ENCODE assay signal across 1 cellular context in the genomic region with DNA sequence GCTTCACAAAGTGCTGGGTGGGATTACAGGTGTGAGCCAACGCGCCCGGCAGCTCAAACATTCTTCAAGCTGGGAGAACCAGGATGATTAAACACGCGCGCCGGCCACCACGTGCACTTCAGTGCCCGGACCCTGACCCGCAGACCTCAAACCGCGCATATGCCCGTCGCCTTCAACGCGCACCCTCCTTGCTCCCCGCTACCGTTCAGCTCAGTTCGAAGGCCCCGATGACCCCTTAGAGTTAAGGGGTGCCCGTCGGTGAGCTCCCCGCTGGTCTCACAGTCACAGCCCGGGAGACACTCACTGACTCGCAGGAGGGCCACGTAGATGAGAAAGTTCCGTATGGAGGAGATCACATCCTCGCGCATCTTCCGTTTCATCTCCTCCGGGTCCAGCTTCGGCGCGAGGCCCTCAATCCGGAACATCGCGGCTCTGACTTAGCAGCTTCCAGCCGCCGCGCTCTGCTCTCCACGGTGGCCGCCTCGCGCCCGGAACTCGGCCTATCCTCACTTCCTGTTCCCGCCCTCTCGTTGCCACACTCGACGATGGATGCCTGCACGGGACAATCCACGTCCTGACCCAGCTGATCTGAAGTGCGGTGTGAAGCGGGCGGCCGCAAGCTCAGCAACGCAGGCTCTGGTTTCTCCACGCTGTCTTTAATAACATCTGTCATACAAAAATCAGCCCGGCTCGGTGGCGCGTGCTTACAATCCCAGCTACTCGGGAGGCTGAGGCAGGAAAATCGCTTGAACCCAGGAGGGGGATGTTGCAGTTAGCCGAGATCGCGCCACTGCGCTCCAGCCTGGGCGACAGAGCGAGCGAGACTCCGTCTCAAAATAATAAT.
A peak's percentile ranks its signal among the peaks of the same experiment; 100 is the strongest.
TF ChIP-seq lines count a peak whose summit lies in the region.

A gene (minus strand): TSS at position 490 of the 844 bp plus-strand sequence. CDS start 65 bp downstream, at position 425.

TF ChIP-seq in HepG2, 621 proteins besides CTCF, POLR2A, EP300 and RAD21 (continued from another document and continues in another):
- TF ChIP-seq, protein P1, sequence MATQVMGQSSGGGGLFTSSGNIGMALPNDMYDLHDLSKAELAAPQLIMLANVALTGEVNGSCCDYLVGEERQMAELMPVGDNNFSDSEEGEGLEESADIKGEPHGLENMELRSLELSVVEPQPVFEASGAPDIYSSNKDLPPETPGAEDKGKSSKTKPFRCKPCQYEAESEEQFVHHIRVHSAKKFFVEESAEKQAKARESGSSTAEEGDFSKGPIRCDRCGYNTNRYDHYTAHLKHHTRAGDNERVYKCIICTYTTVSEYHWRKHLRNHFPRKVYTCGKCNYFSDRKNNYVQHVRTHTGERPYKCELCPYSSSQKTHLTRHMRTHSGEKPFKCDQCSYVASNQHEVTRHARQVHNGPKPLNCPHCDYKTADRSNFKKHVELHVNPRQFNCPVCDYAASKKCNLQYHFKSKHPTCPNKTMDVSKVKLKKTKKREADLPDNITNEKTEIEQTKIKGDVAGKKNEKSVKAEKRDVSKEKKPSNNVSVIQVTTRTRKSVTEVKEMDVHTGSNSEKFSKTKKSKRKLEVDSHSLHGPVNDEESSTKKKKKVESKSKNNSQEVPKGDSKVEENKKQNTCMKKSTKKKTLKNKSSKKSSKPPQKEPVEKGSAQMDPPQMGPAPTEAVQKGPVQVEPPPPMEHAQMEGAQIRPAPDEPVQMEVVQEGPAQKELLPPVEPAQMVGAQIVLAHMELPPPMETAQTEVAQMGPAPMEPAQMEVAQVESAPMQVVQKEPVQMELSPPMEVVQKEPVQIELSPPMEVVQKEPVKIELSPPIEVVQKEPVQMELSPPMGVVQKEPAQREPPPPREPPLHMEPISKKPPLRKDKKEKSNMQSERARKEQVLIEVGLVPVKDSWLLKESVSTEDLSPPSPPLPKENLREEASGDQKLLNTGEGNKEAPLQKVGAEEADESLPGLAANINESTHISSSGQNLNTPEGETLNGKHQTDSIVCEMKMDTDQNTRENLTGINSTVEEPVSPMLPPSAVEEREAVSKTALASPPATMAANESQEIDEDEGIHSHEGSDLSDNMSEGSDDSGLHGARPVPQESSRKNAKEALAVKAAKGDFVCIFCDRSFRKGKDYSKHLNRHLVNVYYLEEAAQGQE (IDR thresholded peaks at IDR 0.05; ENCODE audit: borderline replicate concordance in 1 of 2, low read depth in 1 of 2, low read length in 2 of 2), result 0 out of 4 replicates have a peak, but pooled peaks of 1 of the 2 experiments have one; percentile 16
- TF ChIP-seq, protein P2, sequence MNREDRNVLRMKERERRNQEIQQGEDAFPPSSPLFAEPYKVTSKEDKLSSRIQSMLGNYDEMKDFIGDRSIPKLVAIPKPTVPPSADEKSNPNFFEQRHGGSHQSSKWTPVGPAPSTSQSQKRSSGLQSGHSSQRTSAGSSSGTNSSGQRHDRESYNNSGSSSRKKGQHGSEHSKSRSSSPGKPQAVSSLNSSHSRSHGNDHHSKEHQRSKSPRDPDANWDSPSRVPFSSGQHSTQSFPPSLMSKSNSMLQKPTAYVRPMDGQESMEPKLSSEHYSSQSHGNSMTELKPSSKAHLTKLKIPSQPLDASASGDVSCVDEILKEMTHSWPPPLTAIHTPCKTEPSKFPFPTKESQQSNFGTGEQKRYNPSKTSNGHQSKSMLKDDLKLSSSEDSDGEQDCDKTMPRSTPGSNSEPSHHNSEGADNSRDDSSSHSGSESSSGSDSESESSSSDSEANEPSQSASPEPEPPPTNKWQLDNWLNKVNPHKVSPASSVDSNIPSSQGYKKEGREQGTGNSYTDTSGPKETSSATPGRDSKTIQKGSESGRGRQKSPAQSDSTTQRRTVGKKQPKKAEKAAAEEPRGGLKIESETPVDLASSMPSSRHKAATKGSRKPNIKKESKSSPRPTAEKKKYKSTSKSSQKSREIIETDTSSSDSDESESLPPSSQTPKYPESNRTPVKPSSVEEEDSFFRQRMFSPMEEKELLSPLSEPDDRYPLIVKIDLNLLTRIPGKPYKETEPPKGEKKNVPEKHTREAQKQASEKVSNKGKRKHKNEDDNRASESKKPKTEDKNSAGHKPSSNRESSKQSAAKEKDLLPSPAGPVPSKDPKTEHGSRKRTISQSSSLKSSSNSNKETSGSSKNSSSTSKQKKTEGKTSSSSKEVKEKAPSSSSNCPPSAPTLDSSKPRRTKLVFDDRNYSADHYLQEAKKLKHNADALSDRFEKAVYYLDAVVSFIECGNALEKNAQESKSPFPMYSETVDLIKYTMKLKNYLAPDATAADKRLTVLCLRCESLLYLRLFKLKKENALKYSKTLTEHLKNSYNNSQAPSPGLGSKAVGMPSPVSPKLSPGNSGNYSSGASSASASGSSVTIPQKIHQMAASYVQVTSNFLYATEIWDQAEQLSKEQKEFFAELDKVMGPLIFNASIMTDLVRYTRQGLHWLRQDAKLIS (CRISPR knock-in tag; IDR thresholded peaks at IDR 0.05), result peak; percentile 60; the same call in 1 of the 2 replicates
- TF ChIP-seq, protein P3, sequence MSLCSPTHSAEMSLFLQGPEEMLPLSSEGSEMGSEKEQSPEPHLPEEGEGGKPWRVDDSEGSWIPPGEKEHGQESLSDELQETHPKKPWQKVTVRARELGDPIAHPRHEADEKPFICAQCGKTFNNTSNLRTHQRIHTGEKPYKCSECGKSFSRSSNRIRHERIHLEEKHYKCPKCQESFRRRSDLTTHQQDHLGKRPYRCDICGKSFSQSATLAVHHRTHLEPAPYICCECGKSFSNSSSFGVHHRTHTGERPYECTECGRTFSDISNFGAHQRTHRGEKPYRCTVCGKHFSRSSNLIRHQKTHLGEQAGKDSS (CRISPR knock-in tag; IDR thresholded peaks at IDR 0.05; ENCODE audit: borderline replicate concordance, low read depth), result peak; percentile 15; the same call in 1 of the 2 replicates
- TF ChIP-seq KDM5A (IDR thresholded peaks at IDR 0.05; ENCODE audit: borderline replicate concordance, low read length) (peak; percentile 76; the same call in 1 of the 2 replicates), ZNF777 (CRISPR knock-in tag; IDR thresholded peaks at IDR 0.05) (peak; percentile 80), KDM2A (CRISPR knock-in tag; IDR thresholded peaks at IDR 0.05; ENCODE audit: borderline replicate concordance, low read depth) (peak; percentile 96), ZIK1 (CRISPR knock-in tag; IDR thresholded peaks at IDR 0.05; ENCODE audit: borderline replicate concordance, low read depth) (peak; percentile 95; the same call in 1 of the 2 replicates), NCOA5 (CRISPR knock-in tag; IDR thresholded peaks at IDR 0.05) (no peak), IKZF1 (IDR thresholded peaks at IDR 0.05) (no peak), SRSF9 (IDR thresholded peaks at IDR 0.05; ENCODE audit: borderline replicate concordance, insufficient read depth, low read depth, low read length, poor library complexity, severe bottlenecking) (no peak), ZMAT3 (CRISPR knock-in tag; conservative IDR thresholded peaks at IDR 0.05) (peak; percentile 98), ZSCAN9 (CRISPR knock-in tag; IDR thresholded peaks at IDR 0.05; ENCODE audit: borderline replicate concordance) (peak; percentile 72; the same call in 1 of the 2 replicates), MIER2 (CRISPR knock-in tag; IDR thresholded peaks at IDR 0.05) (peak; percentile 72), SATB2 (CRISPR knock-in tag; IDR thresholded peaks at IDR 0.05) (peak; percentile 95), MED8 (CRISPR knock-in tag; IDR thresholded peaks at IDR 0.05; ENCODE audit: insufficient replicate concordance) (peak; percentile 86), TBX3 (IDR thresholded peaks at IDR 0.05; ENCODE audit: borderline replicate concordance) (peak; percentile 51), NFRKB (IDR thresholded peaks at IDR 0.05) (no peak), KAT8 (CRISPR knock-in tag; IDR thresholded peaks at IDR 0.05) (peak; percentile 96), HNF4G (IDR thresholded peaks at IDR 0.05; ENCODE audit: borderline replicate concordance, low read depth, low read length) (no peak; the same call in 1 of the 2 replicates), HNF4G (CRISPR knock-in tag; IDR thresholded peaks at IDR 0.05; ENCODE audit: borderline replicate concordance, low read depth) (peak; percentile 39; the same call in 1 of the 2 replicates), ETV6 (CRISPR knock-in tag; conservative IDR thresholded peaks at IDR 0.05) (peak; percentile 88), ZNF747 (CRISPR knock-in tag; IDR thresholded peaks at IDR 0.05; ENCODE audit: borderline replicate concordance) (peak; percentile 99), ZNF562 (CRISPR knock-in tag; IDR thresholded peaks at IDR 0.05; ENCODE audit: borderline replicate concordance) (no peak), ZNF225 (CRISPR knock-in tag; IDR thresholded peaks at IDR 0.05) (peak; percentile 90), ELF4 (CRISPR knock-in tag; IDR thresholded peaks at IDR 0.05; ENCODE audit: borderline replicate concordance) (peak; percentile 92)
- TF ChIP-seq, protein P4, sequence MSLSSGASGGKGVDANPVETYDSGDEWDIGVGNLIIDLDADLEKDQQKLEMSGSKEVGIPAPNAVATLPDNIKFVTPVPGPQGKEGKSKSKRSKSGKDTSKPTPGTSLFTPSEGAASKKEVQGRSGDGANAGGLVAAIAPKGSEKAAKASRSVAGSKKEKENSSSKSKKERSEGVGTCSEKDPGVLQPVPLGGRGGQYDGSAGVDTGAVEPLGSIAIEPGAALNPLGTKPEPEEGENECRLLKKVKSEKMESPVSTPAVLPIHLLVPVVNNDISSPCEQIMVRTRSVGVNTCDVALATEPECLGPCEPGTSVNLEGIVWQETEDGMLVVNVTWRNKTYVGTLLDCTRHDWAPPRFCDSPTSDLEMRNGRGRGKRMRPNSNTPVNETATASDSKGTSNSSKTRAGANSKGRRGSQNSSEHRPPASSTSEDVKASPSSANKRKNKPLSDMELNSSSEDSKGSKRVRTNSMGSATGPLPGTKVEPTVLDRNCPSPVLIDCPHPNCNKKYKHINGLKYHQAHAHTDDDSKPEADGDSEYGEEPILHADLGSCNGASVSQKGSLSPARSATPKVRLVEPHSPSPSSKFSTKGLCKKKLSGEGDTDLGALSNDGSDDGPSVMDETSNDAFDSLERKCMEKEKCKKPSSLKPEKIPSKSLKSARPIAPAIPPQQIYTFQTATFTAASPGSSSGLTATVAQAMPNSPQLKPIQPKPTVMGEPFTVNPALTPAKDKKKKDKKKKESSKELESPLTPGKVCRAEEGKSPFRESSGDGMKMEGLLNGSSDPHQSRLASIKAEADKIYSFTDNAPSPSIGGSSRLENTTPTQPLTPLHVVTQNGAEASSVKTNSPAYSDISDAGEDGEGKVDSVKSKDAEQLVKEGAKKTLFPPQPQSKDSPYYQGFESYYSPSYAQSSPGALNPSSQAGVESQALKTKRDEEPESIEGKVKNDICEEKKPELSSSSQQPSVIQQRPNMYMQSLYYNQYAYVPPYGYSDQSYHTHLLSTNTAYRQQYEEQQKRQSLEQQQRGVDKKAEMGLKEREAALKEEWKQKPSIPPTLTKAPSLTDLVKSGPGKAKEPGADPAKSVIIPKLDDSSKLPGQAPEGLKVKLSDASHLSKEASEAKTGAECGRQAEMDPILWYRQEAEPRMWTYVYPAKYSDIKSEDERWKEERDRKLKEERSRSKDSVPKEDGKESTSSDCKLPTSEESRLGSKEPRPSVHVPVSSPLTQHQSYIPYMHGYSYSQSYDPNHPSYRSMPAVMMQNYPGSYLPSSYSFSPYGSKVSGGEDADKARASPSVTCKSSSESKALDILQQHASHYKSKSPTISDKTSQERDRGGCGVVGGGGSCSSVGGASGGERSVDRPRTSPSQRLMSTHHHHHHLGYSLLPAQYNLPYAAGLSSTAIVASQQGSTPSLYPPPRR (CRISPR knock-in tag; IDR thresholded peaks at IDR 0.05; ENCODE audit: borderline replicate concordance), result peak; percentile 56; the same call in 1 of the 2 replicates
- TF ChIP-seq, protein P5, sequence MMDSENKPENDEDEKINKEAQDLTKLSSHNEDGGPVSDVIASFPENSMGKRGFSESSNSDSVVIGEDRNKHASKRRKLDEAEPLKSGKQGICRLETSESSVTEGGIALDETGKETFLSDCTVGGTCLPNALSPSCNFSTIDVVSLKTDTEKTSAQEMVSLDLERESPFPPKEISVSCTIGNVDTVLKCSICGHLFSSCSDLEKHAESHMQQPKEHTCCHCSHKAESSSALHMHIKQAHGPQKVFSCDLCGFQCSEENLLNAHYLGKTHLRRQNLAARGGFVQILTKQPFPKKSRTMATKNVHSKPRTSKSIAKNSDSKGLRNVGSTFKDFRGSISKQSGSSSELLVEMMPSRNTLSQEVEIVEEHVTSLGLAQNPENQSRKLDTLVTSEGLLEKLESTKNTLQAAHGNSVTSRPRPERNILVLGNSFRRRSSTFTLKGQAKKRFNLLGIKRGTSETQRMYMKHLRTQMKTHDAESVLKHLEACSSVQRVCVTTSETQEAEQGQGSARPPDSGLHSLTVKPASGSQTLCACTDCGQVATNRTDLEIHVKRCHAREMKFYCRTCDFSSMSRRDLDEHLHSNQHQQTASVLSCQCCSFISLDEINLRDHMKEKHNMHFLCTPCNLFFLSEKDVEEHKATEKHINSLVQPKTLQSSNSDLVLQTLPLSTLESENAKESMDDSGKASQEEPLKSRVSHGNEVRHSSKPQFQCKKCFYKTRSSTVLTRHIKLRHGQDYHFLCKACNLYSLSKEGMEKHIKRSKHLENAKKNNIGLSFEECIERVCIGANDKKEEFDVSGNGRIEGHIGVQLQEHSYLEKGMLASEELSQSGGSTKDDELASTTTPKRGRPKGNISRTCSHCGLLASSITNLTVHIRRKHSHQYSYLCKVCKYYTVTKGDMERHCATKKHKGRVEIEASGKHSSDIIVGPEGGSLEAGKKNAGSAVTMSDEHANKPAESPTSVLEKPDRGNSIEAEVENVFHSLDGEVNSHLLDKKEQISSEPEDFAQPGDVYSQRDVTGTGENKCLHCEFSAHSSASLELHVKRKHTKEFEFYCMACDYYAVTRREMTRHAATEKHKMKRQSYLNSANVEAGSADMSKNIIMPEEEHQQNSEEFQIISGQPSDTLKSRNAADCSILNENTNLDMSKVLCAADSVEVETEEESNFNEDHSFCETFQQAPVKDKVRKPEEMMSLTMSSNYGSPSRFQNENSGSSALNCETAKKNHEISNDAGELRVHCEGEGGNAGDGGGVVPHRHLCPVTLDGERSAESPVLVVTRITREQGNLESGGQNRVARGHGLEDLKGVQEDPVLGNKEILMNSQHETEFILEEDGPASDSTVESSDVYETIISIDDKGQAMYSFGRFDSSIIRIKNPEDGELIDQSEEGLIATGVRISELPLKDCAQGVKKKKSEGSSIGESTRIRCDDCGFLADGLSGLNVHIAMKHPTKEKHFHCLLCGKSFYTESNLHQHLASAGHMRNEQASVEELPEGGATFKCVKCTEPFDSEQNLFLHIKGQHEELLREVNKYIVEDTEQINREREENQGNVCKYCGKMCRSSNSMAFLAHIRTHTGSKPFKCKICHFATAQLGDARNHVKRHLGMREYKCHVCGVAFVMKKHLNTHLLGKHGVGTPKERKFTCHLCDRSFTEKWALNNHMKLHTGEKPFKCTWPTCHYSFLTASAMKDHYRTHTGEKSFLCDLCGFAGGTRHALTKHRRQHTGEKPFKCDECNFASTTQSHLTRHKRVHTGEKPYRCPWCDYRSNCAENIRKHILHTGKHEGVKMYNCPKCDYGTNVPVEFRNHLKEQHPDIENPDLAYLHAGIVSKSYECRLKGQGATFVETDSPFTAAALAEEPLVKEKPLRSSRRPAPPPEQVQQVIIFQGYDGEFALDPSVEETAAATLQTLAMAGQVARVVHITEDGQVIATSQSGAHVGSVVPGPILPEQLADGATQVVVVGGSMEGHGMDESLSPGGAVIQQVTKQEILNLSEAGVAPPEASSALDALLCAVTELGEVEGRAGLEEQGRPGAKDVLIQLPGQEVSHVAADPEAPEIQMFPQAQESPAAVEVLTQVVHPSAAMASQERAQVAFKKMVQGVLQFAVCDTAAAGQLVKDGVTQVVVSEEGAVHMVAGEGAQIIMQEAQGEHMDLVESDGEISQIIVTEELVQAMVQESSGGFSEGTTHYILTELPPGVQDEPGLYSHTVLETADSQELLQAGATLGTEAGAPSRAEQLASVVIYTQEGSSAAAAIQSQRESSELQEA (CRISPR knock-in tag; IDR thresholded peaks at IDR 0.05; ENCODE audit: not compliant biosample characterization), result peak; percentile 94
- TF ChIP-seq, protein P6, sequence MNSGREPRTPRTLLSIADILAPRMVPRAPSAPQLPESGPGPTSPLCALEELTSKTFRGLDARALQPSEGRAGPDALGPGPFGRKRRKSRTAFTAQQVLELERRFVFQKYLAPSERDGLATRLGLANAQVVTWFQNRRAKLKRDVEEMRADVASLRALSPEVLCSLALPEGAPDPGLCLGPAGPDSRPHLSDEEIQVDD (CRISPR knock-in tag; IDR thresholded peaks at IDR 0.05; ENCODE audit: borderline replicate concordance), result peak; percentile 80; the same call in 1 of the 2 replicates
